In genomic region chr16:51137097-51137496, GRCh38 we compare ENCODE assay signal across 12 cellular contexts. TPM values are rescaled to one million over a fixed set of nuclear protein-coding genes. Genes with fewer than 3 reads are reported as not detected.
"Had no signal": no experiment of that assay in that cellular context is flagged by ENCODE, and none has a peak within 500 bp of the region (broad histone marks: within the 10 kb centered on the region; RNA-seq: fewer than 3 reads in every experiment).

No MANE protein-coding gene starts in this region.

- DNase-seq: activated CD4-positive, alpha-beta T cell treated with anti-CD3 and anti-CD28 coated beads, Interleukin-2, amount 10 ng/mL, durations not matched to agents 24 days and 14 days; activated naive CD4-positive, alpha-beta T cell treated with anti-CD3 and anti-CD28 coated beads for 36 hours; body of pancreas; cerebellar nuclear complex; endodermal cell; immature natural killer cell; left lung; stimulated activated naive B cell treated with anti-CD40 and anti-IgM and Interleukin-4, amounts not matched to agents 10 μg/mL and 1 μg/mL and 100 μg/mL, for 72 hours; T1000 had no signal

- H3K4me3 ChIP-seq: body of pancreas, left lung, neural progenitor cell, pancreas had no signal

- H3K27ac ChIP-seq: body of pancreas, left lung, neural progenitor cell, pancreas, VCaP had no signal

- H3K9me3 ChIP-seq: body of pancreas, left lung, pancreas had no signal

- H3K4me1 ChIP-seq: left lung, pancreas had no signal

- FAIRE-seq: pancreas had no signal

- H3K9ac ChIP-seq: neural progenitor cell had no signal

- H3K27me3 ChIP-seq: neural progenitor cell had no signal

- H3K36me3 ChIP-seq: left lung, pancreas had no signal

- H2AFZ ChIP-seq: neural progenitor cell had no signal

- ATAC-seq: body of pancreas; left lung; pancreas; stimulated activated naive B cell treated with anti-CD40 and anti-IgM and Interleukin-4, amounts not matched to agents 10 μg/mL and 1 μg/mL and 100 μg/mL, for 72 hours had no signal

- H3K4me2 ChIP-seq: neural progenitor cell had no signal

RNA-seq across cellular contexts. Expression of gene SALL1, which starts 14.0 kb away (rescaled TPM):
- total RNA-seq: activated CD4-positive, alpha-beta T cell treated with anti-CD3 and anti-CD28 coated beads, Interleukin-2, amount 10 ng/mL, durations not matched to agents 24 days and 14 days; activated naive CD4-positive, alpha-beta T cell treated with anti-CD3 and anti-CD28 coated beads for 36 hours; left lung had no signal
- polyA plus RNA-seq: immature natural killer cell had no signal
